1 cellular context compared by ENCODE assay signal in the genomic region with DNA sequence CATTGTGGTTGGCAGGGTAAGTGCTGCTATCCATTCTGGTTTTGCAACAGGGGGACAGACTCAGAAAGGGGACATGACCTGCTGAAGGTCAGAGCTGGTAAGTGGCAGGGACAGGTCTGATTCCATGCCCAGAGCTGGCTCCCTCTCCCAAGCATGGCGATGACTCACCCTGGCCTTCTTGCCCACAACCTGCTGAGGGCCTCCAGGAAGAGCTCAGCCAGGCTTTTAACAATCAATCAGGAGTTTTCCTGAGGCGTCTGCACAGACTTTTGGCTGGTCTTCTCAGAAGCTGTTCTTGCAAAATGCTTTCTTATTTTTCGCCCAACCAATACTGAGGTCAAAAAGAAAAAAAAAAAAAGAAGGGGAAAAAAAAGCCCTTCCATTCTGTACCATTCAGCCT.
TF ChIP-seq lines count a peak whose summit lies in the region.

No MANE protein-coding gene starts in this region.

TF ChIP-seq in endothelial cell of umbilical vein, 7 proteins besides CTCF, POLR2A, EP300 and RAD21 (continued from another document):
- TF ChIP-seq MYC (IDR thresholded peaks at IDR 0.05; ENCODE audit: low read depth, low read length) = no peak
